In genomic region chrX:118545510-118545909, GRCh38 we compare ENCODE assay signal across 1 cellular context.
TF ChIP-seq lines count a peak whose summit lies in the region.

No MANE protein-coding gene starts in this region.

TF ChIP-seq in A549, 52 proteins besides CTCF, POLR2A, EP300 and RAD21 (continued from another document):
- TF ChIP-seq, protein P1, sequence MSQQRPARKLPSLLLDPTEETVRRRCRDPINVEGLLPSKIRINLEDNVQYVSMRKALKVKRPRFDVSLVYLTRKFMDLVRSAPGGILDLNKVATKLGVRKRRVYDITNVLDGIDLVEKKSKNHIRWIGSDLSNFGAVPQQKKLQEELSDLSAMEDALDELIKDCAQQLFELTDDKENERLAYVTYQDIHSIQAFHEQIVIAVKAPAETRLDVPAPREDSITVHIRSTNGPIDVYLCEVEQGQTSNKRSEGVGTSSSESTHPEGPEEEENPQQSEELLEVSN (IDR thresholded peaks at IDR 0.05; ENCODE audit: borderline replicate concordance, low read depth) = no peak
- TF ChIP-seq MYC (IDR thresholded peaks at IDR 0.05; ENCODE audit: borderline replicate concordance, low read length) (no peak), HOXB5 (CRISPR knock-in tag; IDR thresholded peaks at IDR 0.05) (no peak), KDM1A (IDR thresholded peaks at IDR 0.05; ENCODE audit: low read depth) (no peak), ATOH8 (CRISPR knock-in tag; IDR thresholded peaks at IDR 0.05; ENCODE audit: low read depth) (no peak), NFE2L2 (conservative IDR thresholded peaks at IDR 0.05; ENCODE audit: low read length) (no peak), NPAS2 (CRISPR knock-in tag; IDR thresholded peaks at IDR 0.05; ENCODE audit: borderline replicate concordance) (no peak), RCOR1 (IDR thresholded peaks at IDR 0.05; ENCODE audit: low read depth, low read length) (no peak)
- TF ChIP-seq, protein P2, sequence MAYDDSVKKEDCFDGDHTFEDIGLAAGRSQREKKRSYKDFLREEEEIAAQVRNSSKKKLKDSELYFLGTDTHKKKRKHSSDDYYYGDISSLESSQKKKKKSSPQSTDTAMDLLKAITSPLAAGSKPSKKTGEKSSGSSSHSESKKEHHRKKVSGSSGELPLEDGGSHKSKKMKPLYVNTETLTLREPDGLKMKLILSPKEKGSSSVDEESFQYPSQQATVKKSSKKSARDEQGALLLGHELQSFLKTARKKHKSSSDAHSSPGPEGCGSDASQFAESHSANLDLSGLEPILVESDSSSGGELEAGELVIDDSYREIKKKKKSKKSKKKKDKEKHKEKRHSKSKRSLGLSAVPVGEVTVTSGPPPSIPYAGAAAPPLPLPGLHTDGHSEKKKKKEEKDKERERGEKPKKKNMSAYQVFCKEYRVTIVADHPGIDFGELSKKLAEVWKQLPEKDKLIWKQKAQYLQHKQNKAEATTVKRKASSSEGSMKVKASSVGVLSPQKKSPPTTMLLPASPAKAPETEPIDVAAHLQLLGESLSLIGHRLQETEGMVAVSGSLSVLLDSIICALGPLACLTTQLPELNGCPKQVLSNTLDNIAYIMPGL (CRISPR knock-in tag; IDR thresholded peaks at IDR 0.05; ENCODE audit: borderline replicate concordance) = no peak
